In the genomic region with DNA sequence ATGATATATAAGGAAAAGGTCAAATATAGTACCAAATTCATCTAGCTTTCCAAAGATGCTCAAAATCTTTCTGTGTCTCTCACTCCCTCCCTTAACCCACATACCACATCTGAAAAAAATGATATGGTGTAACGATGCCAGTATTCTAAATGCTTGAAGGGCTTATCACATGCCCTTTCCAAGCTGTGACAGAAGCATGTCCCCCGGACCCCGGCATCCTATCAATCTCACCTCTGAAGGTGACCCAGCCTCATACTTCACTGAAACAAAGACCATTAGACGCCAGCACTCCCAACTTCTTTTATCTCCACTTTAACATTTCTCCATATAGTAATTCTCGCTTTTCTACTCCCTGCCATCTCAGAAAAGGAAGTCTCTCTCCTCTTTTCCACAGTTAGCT, we compare ENCODE assay signal across 7 cellular contexts.
DNase-seq lines count a peak whose midpoint lies in the region; ATAC-seq and TF ChIP-seq lines count a peak whose summit lies in the region.
"Not testable (repeated sequence)": the region's sequence is repeated elsewhere in the genome, so short reads cannot be mapped to it uniquely, and the experiment has no call there.

No MANE protein-coding gene starts in this region.

- H3K4me3 Mint-ChIP-seq in neural crest cell: peak overlapping the region; percentile 76

- intact Hi-C loops in Panc1 (cut with micrococcal nuclease; ENCODE audit: unreplicated experiment): loop anchor here (5.0 to 10.0 kb wide), 2 partner anchors 110 to 352 kb away; no protein-coding TSS in a partner anchor
- intact Hi-C loops in right cardiac atrium (cut with DNase I): loop anchor here in 1 of 4 donors (10.0 kb wide), 1 partner anchor 350 kb away; no protein-coding TSS in a partner anchor

- H3K36me3 Mint-ChIP-seq in neural crest cell (ENCODE audit: low read depth): not testable (repeated sequence)

- not testable (repeated sequence) for TF ChIP-seq CTCF in BE2C (IDR thresholded peaks at IDR 0.05; ENCODE audit: low read depth, low read length); Panc1 (IDR thresholded peaks at IDR 0.05); astrocyte of the cerebellum (IDR thresholded peaks at IDR 0.05; ENCODE audit: low read depth, low read length, missing control alignments); neural crest cell (conservative IDR thresholded peaks at IDR 0.05)

- peaks cover 14% of the 10 kb centered on the region for H3K4me1 Mint-ChIP-seq in neural crest cell

- peak overlapping the region; percentile 73 for H3K4me3 ChIP-seq in BE2C (ENCODE audit: low read depth, low read length)
- H3K4me3 ChIP-seq in HUES6 (ENCODE audit: low read depth, low read length): peak overlapping the region; percentile 67; the same call in 1 of the 2 replicates
- peak overlapping the region; percentile 63 to 74 for H3K4me3 ChIP-seq in Panc1 (ENCODE audit: low read depth in 2 of 2, low read length in 2 of 2)
- peak overlapping the region; percentile 53 for H3K4me3 ChIP-seq in astrocyte of the cerebellum (ENCODE audit: low read depth, low read length)
- H3K4me3 ChIP-seq in right cardiac atrium (ENCODE audit: low read length): peak overlapping the region; percentile 31

- not testable (repeated sequence) for DNase-seq in BE2C; Panc1 (ENCODE audit: low read depth, low spot score); astrocyte of the cerebellum (ENCODE audit: low read depth); neural crest cell (ENCODE audit: low read depth, low spot score)
- DNase-seq in erythroblast (lab: John Stamatoyannopoulos, UW) (peak; percentile 40 to 50), right cardiac atrium (peak in 2 of 3 donors; percentile 38 to 55)

- not testable (repeated sequence) for H3K9ac ChIP-seq in HUES6 (ENCODE audit: low read length)

- WGBS in right cardiac atrium: 39% methylated on average over 5 of the region's 5 CpGs

- in situ Hi-C loops in Panc1 (cut with HindIII; ENCODE audit: low pct_unique_long_range_greater_than_20kb, low sequenced_read_pairs); astrocyte of the cerebellum (cut with HindIII; ENCODE audit: low sequenced_read_pairs): not testable (repeated sequence)

- not testable (repeated sequence) for H3K27me3 ChIP-seq in BE2C; Panc1 (ENCODE audit: control insufficient read depth, insufficient read depth, low read length); right cardiac atrium (ENCODE audit: control insufficient read depth, insufficient read depth)
- peaks cover 39% of the 10 kb centered on the region for H3K27me3 ChIP-seq in HUES6 (ENCODE audit: control insufficient read depth, insufficient read depth, low read length)

- H3K27ac ChIP-seq in HUES6 (ENCODE audit: low read depth, low read length); right cardiac atrium (ENCODE audit: low read length): not testable (repeated sequence)
- peak overlapping the region; percentile 62 for H3K27ac ChIP-seq in Panc1 (ENCODE audit: low read length)

- H3K36me3 ChIP-seq in BE2C; HUES6 (ENCODE audit: control insufficient read depth, insufficient read depth, low read length); Panc1 (ENCODE audit: control insufficient read depth, insufficient read depth, low read length): not testable (repeated sequence)

- not testable (repeated sequence) for TF ChIP-seq POLR2A in erythroblast (IDR thresholded peaks at IDR 0.05; ENCODE audit: low read length)

- not testable (repeated sequence) for H3K4me1 ChIP-seq in BE2C; HUES6 (ENCODE audit: control insufficient read depth, insufficient read depth, low read length); Panc1 (ENCODE audit: control insufficient read depth, insufficient read depth, low read length); right cardiac atrium (ENCODE audit: control insufficient read depth, insufficient read depth, low read length)

- H3K27ac Mint-ChIP-seq in neural crest cell (ENCODE audit: unreplicated experiment): not testable (repeated sequence)

- BruUV-seq in Panc1 (replicated peaks; lab: Mats Ljungman, UMichigan): not testable (repeated sequence)

- H3K9me3 ChIP-seq in BE2C; HUES6 (ENCODE audit: control insufficient read depth, insufficient read depth, low read depth, low read length); Panc1 (ENCODE audit: control insufficient read depth, insufficient read depth, low read depth, low read length); right cardiac atrium (ENCODE audit: control insufficient read depth, low read length): not testable (repeated sequence)

- not testable (repeated sequence) for H3K9me3 Mint-ChIP-seq in neural crest cell

- POLR2A ChIA-PET in Panc1 (lab: Charles Lee): not testable (repeated sequence)

- peaks cover 55% of the 10 kb centered on the region for H3K27me3 Mint-ChIP-seq in neural crest cell (ENCODE audit: low read depth)

- CTCF ChIA-PET in Panc1 (lab: Charles Lee): not testable (repeated sequence)

- not testable (repeated sequence) for ATAC-seq in Panc1, right cardiac atrium
